Comparison of ENCODE assay signal across 17 cellular contexts in the genomic region with DNA sequence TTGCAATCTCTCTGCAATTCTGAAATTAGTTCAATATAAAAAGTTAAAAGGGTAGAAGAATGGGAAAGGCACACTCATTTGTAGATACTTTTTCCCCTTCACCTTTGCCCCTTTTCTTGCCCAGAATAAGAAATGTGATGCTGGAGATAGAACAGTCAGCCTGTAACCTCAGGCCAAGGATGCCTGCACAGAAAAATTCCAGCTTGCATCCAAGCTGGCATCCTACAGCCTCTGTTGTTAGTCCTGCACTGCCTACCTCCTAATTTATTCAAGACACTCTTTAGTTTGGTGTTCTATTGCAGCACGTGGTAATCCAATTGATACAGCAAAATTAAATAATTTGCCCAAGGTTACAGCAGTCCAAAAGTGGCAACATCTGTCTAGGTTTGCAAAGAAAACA. TPM values are rescaled to one million over a fixed set of nuclear protein-coding genes. Genes with fewer than 3 reads are reported as not detected.
A peak's percentile ranks its signal among the peaks of the same experiment; 100 is the strongest.
DNase-seq lines count a peak whose midpoint lies in the region; ATAC-seq and TF ChIP-seq lines count a peak whose summit lies in the region.
"Had no signal": no experiment of that assay in that cellular context is flagged by ENCODE, and none has a peak within 500 bp of the region (broad histone marks: within the 10 kb centered on the region; RNA-seq: fewer than 3 reads in every experiment).

No MANE protein-coding gene starts in this region.

- no peaks in the 10 kb centered on the region for H4K20me1 ChIP-seq in KMS-11 (ENCODE audit: insufficient read depth)

- peaks cover 36% of the 10 kb centered on the region for H3K4me1 Mint-ChIP-seq in brain
- no peaks in the 10 kb centered on the region for H3K4me1 Mint-ChIP-seq in CD4-positive, alpha-beta T cell (ENCODE audit: low read depth)

- ATAC-seq in thoracic aorta (ENCODE audit: insufficient number of reproducible peaks, low FRiP score, low read depth), result no peak
- ATAC-seq in CD4-positive, alpha-beta T cell (ENCODE audit: poor library complexity), result no peak

- WGBS in mesenchymal stem cell, result 100% methylated on average over 1 of the region's 1 CpG

- no peaks in the 10 kb centered on the region for H3K27me3 ChIP-seq in KMS-11 (ENCODE audit: insufficient read depth, low read depth)
- no peaks in the 10 kb centered on the region for H3K27me3 ChIP-seq in mesenchymal stem cell (ENCODE audit: control insufficient read depth in 1 of 2, insufficient read depth in 1 of 2, low read length in 2 of 2)
- H3K27me3 ChIP-seq in thoracic aorta (replicated peaks; ENCODE audit: insufficient read depth), result no peaks in the 10 kb centered on the region
- H3K27me3 ChIP-seq in CD4-positive, alpha-beta T cell (ENCODE audit: control insufficient read depth, insufficient read depth, low read length), result no peaks in the 10 kb centered on the region
- H3K27me3 ChIP-seq: brain microvascular endothelial cell, transverse colon had no signal

- peak overlapping the region in 2 of 5 experiments; percentile 13 to 21 for H3K4me3 Mint-ChIP-seq in brain
- H3K4me3 Mint-ChIP-seq in CD4-positive, alpha-beta T cell, result no peak overlapping the region
- H3K4me3 Mint-ChIP-seq: activated naive CD4-positive, alpha-beta T cell treated with anti-CD3 and anti-CD28 coated beads for 36 hours had no signal

- H3K9me3 Mint-ChIP-seq in brain, result no peaks in the 10 kb centered on the region
- H3K9me3 Mint-ChIP-seq in CD4-positive, alpha-beta T cell, result no peaks in the 10 kb centered on the region
- H3K9me3 Mint-ChIP-seq: activated naive CD4-positive, alpha-beta T cell treated with anti-CD3 and anti-CD28 coated beads for 36 hours had no signal

- H2BK12ac ChIP-seq in mesenchymal stem cell (ENCODE audit: low read length in 2 of 2), result no peak overlapping the region

- no peak overlapping the region for H3K23ac ChIP-seq in mesenchymal stem cell (ENCODE audit: low read length in 2 of 2)

- no peak overlapping the region for H2AK5ac ChIP-seq in mesenchymal stem cell (ENCODE audit: low read length, severe bottlenecking)

- H3K4me1 ChIP-seq in KMS-11 (ENCODE audit: low read depth, poor library complexity, severe bottlenecking) (peaks cover 38% of the 10 kb centered on the region), mesenchymal stem cell (ENCODE audit: control insufficient read depth, insufficient read depth, low read depth, low read length) (peaks cover 3% of the 10 kb centered on the region), thoracic aorta (ENCODE audit: control insufficient read depth in 1 of 2, low read depth in 2 of 2) (peaks cover 12 to 25% of the 10 kb centered on the region in 2 donors)

- peak overlapping the region; percentile 60 for H3K4me3 ChIP-seq in KMS-11 (IDR thresholded peaks at IDR 0.05; ENCODE audit: insufficient read depth, low read depth, low read length)
- H3K4me3 ChIP-seq in mesenchymal stem cell (ENCODE audit: insufficient read depth in 1 of 2, low read depth in 1 of 2, low read length in 2 of 2), result peak overlapping the region in 1 of 2 experiments; percentile 52
- peak overlapping the region; percentile 3 for H3K4me3 ChIP-seq in thoracic aorta
- H3K4me3 ChIP-seq: transverse colon had no signal

- intact Hi-C loops in CD4-positive, alpha-beta T cell (cut with DNase I, micrococcal nuclease), result no loop called here

- H2AFZ ChIP-seq in KMS-11 (ENCODE audit: low read depth), result peak overlapping the region; percentile 19; the same call in 1 of the 2 replicates
- no peak overlapping the region for H2AFZ ChIP-seq in mesenchymal stem cell (ENCODE audit: low read depth, low read length)

- peak overlapping the region in 4 of 5 experiments; percentile 66 to 94 (median 86) for H3K27ac Mint-ChIP-seq in brain
- H3K27ac Mint-ChIP-seq in CD4-positive, alpha-beta T cell, result no peak overlapping the region
- H3K27ac Mint-ChIP-seq: activated naive CD4-positive, alpha-beta T cell treated with anti-CD3 and anti-CD28 coated beads for 36 hours had no signal

- H3K36me3 Mint-ChIP-seq in brain, result peaks cover 20% of the 10 kb centered on the region
- peaks cover 5% of the 10 kb centered on the region for H3K36me3 Mint-ChIP-seq in CD4-positive, alpha-beta T cell (ENCODE audit: low read depth)

- H3K27ac ChIP-seq in KMS-11, result peak overlapping the region; percentile 63
- H3K27ac ChIP-seq in mesenchymal stem cell (ENCODE audit: low read length, poor library complexity, severe bottlenecking), result no peak overlapping the region
- peak overlapping the region; percentile 41 to 51 for H3K27ac ChIP-seq in thoracic aorta
- H3K27ac ChIP-seq in CD4-positive, alpha-beta T cell (ENCODE audit: low read depth, low read length), result no peak overlapping the region
- H3K27ac ChIP-seq: brain microvascular endothelial cell had no signal

- CTCF ChIA-PET in CD4-positive, alpha-beta T cell (lab: Charles Lee), result no interaction called here

- H3K27me3 Mint-ChIP-seq in brain, result no peaks in the 10 kb centered on the region
- H3K27me3 Mint-ChIP-seq in CD4-positive, alpha-beta T cell, result no peaks in the 10 kb centered on the region

- no peak overlapping the region for H2BK120ac ChIP-seq in mesenchymal stem cell (ENCODE audit: low read depth, low read length)

- DNase-seq in mesenchymal stem cell, result no peak
- DNase-seq in thoracic aorta (ENCODE audit: low spot score), result no peak
- DNase-seq in dedifferentiated amniotic fluid mesenchymal stem cell (ENCODE audit: extremely low spot score), result no peak
- DNase-seq in hippocampal formation (lab: John Stamatoyannopoulos, UW), result no peak
- no peak for DNase-seq in CD4-positive, alpha-beta T cell
- DNase-seq: activated CD4-positive, alpha-beta T cell treated with anti-CD3 and anti-CD28 coated beads, Interleukin-2, amount 50 U/mL, for 48 hours; activated naive CD4-positive, alpha-beta T cell treated with anti-CD3 and anti-CD28 coated beads for 36 hours; activated T-cell treated with anti-CD3 and anti-CD28 coated beads, Interleukin-2, amount 50 U/mL, for 1 hour; brain microvascular endothelial cell; DMS153; effector memory CD4-positive, alpha-beta T cell; Karpas-422; NCI-H1436 treated with DMSO at 0.1 percent for 48 hours; stimulated activated CD4-positive, alpha-beta T cell treated with anti-CD3 and anti-CD28 coated beads, Interleukin-4, amount 100 ng/mL, for 4 hours; transverse colon had no signal

- peak overlapping the region; percentile 76 for H3K4me2 ChIP-seq in KMS-11
- no peak overlapping the region for H3K4me2 ChIP-seq in mesenchymal stem cell (ENCODE audit: low read length, poor library complexity, severe bottlenecking)

- no peak for TF ChIP-seq CTCF in KMS-11 (conservative IDR thresholded peaks at IDR 0.05; ENCODE audit: low read depth, low read length)
- TF ChIP-seq CTCF in brain (conservative IDR thresholded peaks at IDR 0.05), result no peak
- no peak for TF ChIP-seq CTCF in thoracic aorta (IDR thresholded peaks at IDR 0.05)
- TF ChIP-seq CTCF in CD4-positive, alpha-beta T cell (IDR thresholded peaks at IDR 0.05), result no peak

- POLR2A ChIA-PET in CD4-positive, alpha-beta T cell (lab: Charles Lee), result interaction anchor here (0.8 kb wide), 1 partner anchor 9 kb away, joined by 4 read pairs; a partner anchor contains a TSS

- H3K18ac ChIP-seq in mesenchymal stem cell (ENCODE audit: low read depth in 1 of 2, low read length in 2 of 2), result no peak overlapping the region

- peaks cover 22% of the 10 kb centered on the region; the same call in 1 of the 2 replicates for H3K79me2 ChIP-seq in KMS-11 (ENCODE audit: insufficient read depth, low read depth)

- peak overlapping the region; percentile 64 for H4K8ac ChIP-seq in mesenchymal stem cell (ENCODE audit: low read length)

- H3K79me1 ChIP-seq in mesenchymal stem cell (replicated peaks; ENCODE audit: low read length, poor library complexity, severe bottlenecking), result peaks cover 12% of the 10 kb centered on the region

- no peaks in the 10 kb centered on the region; the same call in 1 of the 2 replicates for H3K36me3 ChIP-seq in KMS-11 (ENCODE audit: insufficient read depth)
- peaks cover 0 to 11% of the 10 kb centered on the region in 2 experiments for H3K36me3 ChIP-seq in mesenchymal stem cell (ENCODE audit: control insufficient read depth in 1 of 2, insufficient read depth in 2 of 2, low read depth in 1 of 2, low read length in 2 of 2)
- H3K36me3 ChIP-seq in thoracic aorta, result no peaks in the 10 kb centered on the region
- H3K36me3 ChIP-seq: transverse colon had no signal

- no peak overlapping the region for H3K4ac ChIP-seq in mesenchymal stem cell (ENCODE audit: low read depth in 1 of 2, low read length in 2 of 2)

- H2BK5ac ChIP-seq in mesenchymal stem cell (ENCODE audit: low read depth, low read length, poor library complexity, severe bottlenecking), result no peak overlapping the region

- no peak overlapping the region for H2BK15ac ChIP-seq in mesenchymal stem cell (ENCODE audit: low read depth, poor library complexity, severe bottlenecking)

- H4K91ac ChIP-seq in mesenchymal stem cell (ENCODE audit: low read length), result no peak overlapping the region

- H3K14ac ChIP-seq in mesenchymal stem cell (ENCODE audit: low read length in 2 of 2), result peak overlapping the region in 1 of 2 experiments; percentile 28

- H3K9me3 ChIP-seq in mesenchymal stem cell (ENCODE audit: control insufficient read depth, low read length) (no peaks in the 10 kb centered on the region), thoracic aorta (no peaks in the 10 kb centered on the region)
- no peaks in the 10 kb centered on the region for H3K9me3 ChIP-seq in CD4-positive, alpha-beta T cell (ENCODE audit: control insufficient read depth, low read length)
- H3K9me3 ChIP-seq: transverse colon had no signal

- peak overlapping the region; percentile 39; the same call in 1 of the 2 replicates for H3K9ac ChIP-seq in KMS-11
- peak overlapping the region; percentile 76 for H3K9ac ChIP-seq in mesenchymal stem cell (ENCODE audit: low read length)

RNA-seq across cellular contexts. Expression of a gene that starts 9.7 kb away (rescaled TPM):
- polyA plus RNA-seq in brain (ENCODE audit: insufficient read depth, low read depth, low replicate concordance), result 14.5 TPM
- 68.2 TPM for polyA plus RNA-seq in mesenchymal stem cell (2013, experiment 1 of 2)
- polyA plus RNA-seq in mesenchymal stem cell (2013, experiment 2 of 2), result 72.2 TPM
- total RNA-seq in thoracic aorta, result 10 to 100 TPM; 68.0 to 85.9 TPM
- 10 to 100 TPM; 10.5 to 10.9 TPM for total RNA-seq in CD4-positive, alpha-beta T cell

RNA-seq across cellular contexts. Expression of a gene that starts 41.5 kb away (rescaled TPM):
- 54.2 TPM for polyA plus RNA-seq in brain (ENCODE audit: insufficient read depth, low read depth, low replicate concordance)
- polyA plus RNA-seq in mesenchymal stem cell (2013, experiment 1 of 2), result 99.9 TPM
- polyA plus RNA-seq in mesenchymal stem cell (2013, experiment 2 of 2), result 101 TPM
- total RNA-seq in thoracic aorta, result 100 to 1,000 TPM in 1 of 2 donors, 10 to 100 TPM in 1; 71.9 to 126 TPM
- total RNA-seq in CD4-positive, alpha-beta T cell, result 100 to 1,000 TPM; 319 to 322 TPM

Comparison
In these comparisons a context has a peak if more than half of its experiments do, and no peak if none do; other contexts are left out.
1. H3K27ac ChIP-seq: peak in KMS-11 (single experiment) and thoracic aorta (2 of 2); none in mesenchymal stem cell (single experiment) and CD4-positive, alpha-beta T cell (single experiment).
2. RNA of a gene that starts 9.7 kb away (total RNA-seq): 68.0 to 85.9 TPM in thoracic aorta; 10.5 to 10.9 TPM in CD4-positive, alpha-beta T cell; every median in the first group is over 4 times any median in the second.